ENCODE assay signal across 21 cellular contexts in the genomic region with DNA sequence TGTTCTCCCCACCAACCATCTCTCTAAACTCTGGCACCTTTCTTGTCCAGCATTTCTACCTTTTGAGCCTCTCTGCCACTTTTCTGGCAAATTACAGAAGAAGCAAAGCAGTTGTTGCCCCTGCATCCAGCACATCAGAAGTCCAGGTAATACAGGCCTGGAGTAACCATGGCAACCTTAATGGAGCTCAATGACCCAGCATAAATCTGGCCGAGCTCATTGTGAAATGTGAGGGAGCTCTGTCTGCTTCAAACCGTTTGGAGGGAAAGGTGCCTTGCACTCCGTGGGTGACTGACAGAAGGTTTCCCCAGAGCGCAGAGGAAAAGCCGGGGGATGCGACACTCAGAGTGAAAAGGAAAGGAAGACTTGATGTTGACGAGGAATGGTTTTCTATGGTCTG.
DNase-seq lines count a peak whose midpoint lies in the region; ATAC-seq lines count a peak whose summit lies in the region.
"Had no signal": no experiment of that assay in that cellular context is flagged by ENCODE, and none has a peak within 500 bp of the region (broad histone marks: within the 10 kb centered on the region; RNA-seq: fewer than 3 reads in every experiment).

No MANE protein-coding gene starts in this region.

- no peak for ATAC-seq in GM19455 (IDR thresholded peaks at IDR 0.05; ENCODE audit: unreplicated experiment)
- ATAC-seq: A549; CD8-positive, alpha-beta T cell had no signal

- DNase-seq in NCI-H2227 (lab: John Stamatoyannopoulos, UW; ENCODE audit: unreplicated experiment) (peak; percentile 15), NCI-H2227 treated with DMSO at 0.1 percent for 48 hours (lab: John Stamatoyannopoulos, UW) (no peak), SK-N-DZ (ENCODE audit: low spot score) (peak; percentile 59), iPS-NIHi7 (ENCODE audit: extremely low spot score) (peak; percentile 6), retina (peak; percentile 33), LoVo (ENCODE audit: low spot score) (no peak), NCI-H2029 treated with DMSO at 0.1 percent for 48 hours (lab: John Stamatoyannopoulos, UW) (no peak)
- DNase-seq: CD8-positive, alpha-beta T cell; DND-41; H7; KBM-7; MV-4-11; NCI-H1436; NCI-H2081; NCI-H226; NK-92 treated with Interleukin-12 subunit alpha and Interleukin-12 subunit beta, amount 100 ng/mL, for 24 hours; Peyer's patch; SW 1271; T-helper 2 cell had no signal

Comparison
In these comparisons a context has a peak if more than half of its experiments do, and no peak if none do; other contexts are left out.
1. DNase-seq: peak in NCI-H2227 (single experiment), SK-N-DZ (single experiment), iPS-NIHi7 (single experiment) and retina (single experiment); none in NCI-H2227 treated with DMSO at 0.1 percent for 48 hours (single experiment), LoVo (single experiment) and NCI-H2029 treated with DMSO at 0.1 percent for 48 hours (single experiment).